9 cellular contexts compared by ENCODE assay signal in genomic region chr1:27435566-27436203, GRCh38. TPM values are rescaled to one million over a fixed set of nuclear protein-coding genes. Genes with fewer than 3 reads are reported as not detected.
DNase-seq lines count a peak whose midpoint lies in the region; ATAC-seq and TF ChIP-seq lines count a peak whose summit lies in the region.
"Had no signal": no experiment of that assay in that cellular context is flagged by ENCODE, and none has a peak within 500 bp of the region (broad histone marks: within the 10 kb centered on the region; RNA-seq: fewer than 3 reads in every experiment).

No MANE protein-coding gene starts in this region.

- H3K9me3 ChIP-seq in Peyer's patch: no peaks in the 10 kb centered on the region
- no peaks in the 10 kb centered on the region for H3K9me3 ChIP-seq in sigmoid colon

- TF ChIP-seq POLR2A in Peyer's patch (IDR thresholded peaks at IDR 0.05) (no peak), sigmoid colon (IDR thresholded peaks at IDR 0.05) (no peak)

- H3K27ac ChIP-seq in Peyer's patch: peak overlapping the region; percentile 63 to 81 (median 74)
- peak overlapping the region; percentile 62 to 74 (median 64) for H3K27ac ChIP-seq in sigmoid colon

- H3K4me1 ChIP-seq in Peyer's patch (peaks cover 4 to 77% (median 38%) of the 10 kb centered on the region in 4 donors), sigmoid colon (peaks cover 0 to 92% (median 78%) of the 10 kb centered on the region in 4 donors)

- TF ChIP-seq CTCF in GM12865 (IDR thresholded peaks at IDR 0.05; ENCODE audit: insufficient read depth, low read depth, low read length, missing control alignments) (no peak), Peyer's patch (IDR thresholded peaks at IDR 0.05) (no peak), sigmoid colon (IDR thresholded peaks at IDR 0.05) (no peak)

- no peaks in the 10 kb centered on the region for H3K27me3 ChIP-seq in Peyer's patch
- no peaks in the 10 kb centered on the region for H3K27me3 ChIP-seq in sigmoid colon

- no peak for TF ChIP-seq EP300 in sigmoid colon (IDR thresholded peaks at IDR 0.05)

- intact Hi-C loops in sigmoid colon (cut with DNase I): no loop called here

- H3K36me3 ChIP-seq in Peyer's patch (no peaks in the 10 kb centered on the region), sigmoid colon (no peaks in the 10 kb centered on the region)

- no peak overlapping the region for H3K4me3 ChIP-seq in GM12865 (ENCODE audit: low read depth, low read length)
- peak overlapping the region in 1 of 4 donors; percentile 4 for H3K4me3 ChIP-seq in Peyer's patch
- H3K4me3 ChIP-seq in sigmoid colon: no peak overlapping the region

- DNase-seq in GM12865 (ENCODE audit: low read depth): peak; percentile 71
- peak in 2 of 3 donors; percentile 49 to 64 for DNase-seq in Peyer's patch
- DNase-seq in sigmoid colon: no peak
- DNase-seq in stimulated activated CD4-positive, alpha-beta T cell treated with anti-CD3 and anti-CD28 coated beads, Interleukin-2, amount 100 ng/mL, for 48 hours: no peak

- ATAC-seq in esophagus mucosa (peak; percentile 42), GM18511 (IDR thresholded peaks at IDR 0.05; ENCODE audit: unreplicated experiment) (no peak), HG02759 (IDR thresholded peaks at IDR 0.05; ENCODE audit: unreplicated experiment) (no peak), HG02938 (IDR thresholded peaks at IDR 0.05; ENCODE audit: unreplicated experiment) (no peak)

- WGBS in sigmoid colon, 2 donors: 18 to 45% methylated on average over 2 of the region's 2 CpGs

RNA-seq across cellular contexts. Expression of gene GPR3, which starts 43.3 kb away (rescaled TPM):
- not detected for total RNA-seq in Peyer's patch
- 0.52 TPM for total RNA-seq in esophagus mucosa
- total RNA-seq in sigmoid colon: 1 to 10 TPM in 1 of 4 donors, under 1 TPM in 1, not detected in 2; 0.36 to 2.0 TPM
- under 1 TPM in 1 of 3 donors, not detected in 2; 0.54 TPM for polyA plus RNA-seq in sigmoid colon

RNA-seq across cellular contexts. Expression of gene CD164L2, which starts 52.6 kb away (rescaled TPM):
- total RNA-seq in Peyer's patch: not detected
- total RNA-seq in esophagus mucosa: 12.2 TPM
- not detected for total RNA-seq in sigmoid colon
- 1 to 10 TPM in 2 of 3 donors, not detected in 1; 1.2 to 1.9 TPM for polyA plus RNA-seq in sigmoid colon
- total RNA-seq: glomerular endothelial cell had no signal

RNA-seq across cellular contexts. Expression of gene WASF2, which starts 54.3 kb away (rescaled TPM):
- total RNA-seq in Peyer's patch (10 to 100 TPM; 52.5 to 74.5 (median 57.5) TPM), esophagus mucosa (169 TPM), sigmoid colon (10 to 100 TPM; 43.9 to 63.2 (median 59.9) TPM)
- 10 to 100 TPM; 30.0 to 69.6 (median 30.5) TPM for polyA plus RNA-seq in sigmoid colon

Comparison
In these comparisons a context has a peak if more than half of its experiments do, and no peak if none do; other contexts are left out.
1. DNase-seq: peak in GM12865 (single experiment) and Peyer's patch (2 of 3); none in sigmoid colon (single experiment) and stimulated activated CD4-positive, alpha-beta T cell treated with anti-CD3 and anti-CD28 coated beads, Interleukin-2, amount 100 ng/mL, for 48 hours (0 of 2).
2. RNA of gene CD164L2, which starts 52.6 kb away (total RNA-seq): 12.2 TPM in esophagus mucosa (single experiment); not detected in Peyer's patch and not detected in sigmoid colon; every median in the first group is over 10 times any median in the second.